In the genomic region with DNA sequence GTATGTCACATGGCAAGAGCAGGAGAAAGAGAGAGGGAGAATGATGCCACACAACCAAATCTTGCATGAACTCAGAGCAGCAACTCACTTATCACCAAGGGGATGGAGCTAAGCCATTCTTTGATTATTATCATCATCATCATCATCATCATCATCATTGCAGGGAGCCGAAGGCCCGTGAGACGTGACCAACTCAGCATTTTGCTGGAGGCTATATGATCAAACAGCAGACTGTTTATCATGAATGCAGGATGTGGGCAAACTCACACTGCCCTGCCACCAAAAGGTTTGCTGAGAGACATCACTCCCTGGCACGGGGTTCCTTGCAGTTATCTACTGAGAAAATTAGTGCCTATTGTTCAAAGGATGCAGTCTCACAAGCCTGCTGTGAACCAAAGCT, we compare ENCODE assay signal across 15 cellular contexts. TPM values are rescaled to one million over a fixed set of nuclear protein-coding genes. Genes with fewer than 3 reads are reported as not detected.
A peak's percentile ranks its signal among the peaks of the same experiment; 100 is the strongest.
DNase-seq lines count a peak whose midpoint lies in the region; ATAC-seq and TF ChIP-seq lines count a peak whose summit lies in the region.
"Had no signal": no experiment of that assay in that cellular context is flagged by ENCODE, and none has a peak within 500 bp of the region (broad histone marks: within the 10 kb centered on the region; RNA-seq: fewer than 3 reads in every experiment).

No MANE protein-coding gene starts in this region.

- H3F3A ChIP-seq in PC-9 (ENCODE audit: insufficient read depth, low read depth), result no peaks in the 10 kb centered on the region

- H3K36me3 ChIP-seq in PC-9 (ENCODE audit: low read depth), result no peaks in the 10 kb centered on the region
- H3K36me3 ChIP-seq: BLaER1 treated with 17β-estradiol and CSF1 and Interleukin-3, amounts not matched to agents 10 nM and 100 nM; SJSA1 had no signal

- H3K4me3 ChIP-seq in PC-9, result no peak overlapping the region
- H3K4me3 ChIP-seq: BLaER1 treated with 17β-estradiol and CSF1 and Interleukin-3, amounts not matched to agents 10 nM and 100 nM; SJSA1 had no signal

- H3K27ac ChIP-seq in PC-9, result no peak overlapping the region
- H3K27ac ChIP-seq: BLaER1 treated with 17β-estradiol and CSF1 and Interleukin-3, amounts not matched to agents 10 nM and 100 nM; SJSA1 had no signal

- H3K4me3 Mint-ChIP-seq in activated naive CD8-positive, alpha-beta T cell treated with anti-CD3 and anti-CD28 coated beads, Interleukin-2, amount 50 U/mL, for 24 hours, result no peak overlapping the region

- no peaks in the 10 kb centered on the region for H3K9me3 Mint-ChIP-seq in activated naive CD8-positive, alpha-beta T cell treated with anti-CD3 and anti-CD28 coated beads, Interleukin-2, amount 50 U/mL, for 24 hours

- no peaks in the 10 kb centered on the region for H4K20me1 ChIP-seq in PC-9 (ENCODE audit: insufficient read depth)
- H4K20me1 ChIP-seq: BLaER1 treated with 17β-estradiol and CSF1 and Interleukin-3, amounts not matched to agents 10 nM and 100 nM had no signal

- H3K27ac Mint-ChIP-seq in activated naive CD8-positive, alpha-beta T cell treated with anti-CD3 and anti-CD28 coated beads, Interleukin-2, amount 50 U/mL, for 24 hours, result peak overlapping the region; percentile 12

- BruUV-seq in PC-9 (replicated peaks; lab: Mats Ljungman, UMichigan), result no TSS peak

- no peaks in the 10 kb centered on the region for H3K9me3 ChIP-seq in PC-9 (ENCODE audit: insufficient read depth, low read depth)
- H3K9me3 ChIP-seq: BLaER1 treated with 17β-estradiol and CSF1 and Interleukin-3, amounts not matched to agents 10 nM and 100 nM; SJSA1 had no signal

- H2AFZ ChIP-seq in PC-9, result peak overlapping the region; percentile 33; the same call in 1 of the 2 replicates

- no peak for ATAC-seq in activated naive CD8-positive, alpha-beta T cell treated with anti-CD3 and anti-CD28 coated beads, Interleukin-2, amount 50 U/mL, for 24 hours
- ATAC-seq in HG02763 (IDR thresholded peaks at IDR 0.05; ENCODE audit: unreplicated experiment), result no peak

- DNase-seq in NCI-H146 (lab: John Stamatoyannopoulos, UW), result peak; percentile 71
- DNase-seq in NCI-H146 treated with DMSO at 0.1 percent for 48 hours (lab: John Stamatoyannopoulos, UW; ENCODE audit: unreplicated experiment), result no peak
- DNase-seq in COR-L47 (lab: John Stamatoyannopoulos, UW), result peak; percentile 88
- no peak for DNase-seq in PC-9
- no peak for DNase-seq in activated naive CD8-positive, alpha-beta T cell treated with anti-CD3 and anti-CD28 coated beads, Interleukin-2, amount 50 U/mL, for 24 hours
- DNase-seq in hypothalamus (lab: John Stamatoyannopoulos, UW), result no peak
- no peak for DNase-seq in Kasumi-1 (lab: John Stamatoyannopoulos, UW)
- DNase-seq: 8988T; activated CD4-positive, alpha-beta T cell treated with anti-CD3 and anti-CD28 coated beads, Interleukin-2, amount 50 U/mL, for 4 hours; DMS53; kidney; NCI-H1436 had no signal

- no peak overlapping the region for H3K4me2 ChIP-seq in PC-9
- H3K4me2 ChIP-seq: BLaER1 treated with 17β-estradiol and CSF1 and Interleukin-3, amounts not matched to agents 10 nM and 100 nM had no signal

- peaks cover 14% of the 10 kb centered on the region for H3K4me1 Mint-ChIP-seq in activated naive CD8-positive, alpha-beta T cell treated with anti-CD3 and anti-CD28 coated beads, Interleukin-2, amount 50 U/mL, for 24 hours

- POLR2A ChIA-PET in PC-9 (lab: Charles Lee; ENCODE audit: unreplicated experiment), result no interaction called here

- CTCF ChIA-PET in PC-9 (lab: Charles Lee), result no interaction called here

- no peaks in the 10 kb centered on the region for H3K27me3 ChIP-seq in PC-9 (ENCODE audit: insufficient read depth, low read depth)
- H3K27me3 ChIP-seq: BLaER1 treated with 17β-estradiol and CSF1 and Interleukin-3, amounts not matched to agents 10 nM and 100 nM; SJSA1 had no signal

- no peaks in the 10 kb centered on the region for H3K36me3 Mint-ChIP-seq in activated naive CD8-positive, alpha-beta T cell treated with anti-CD3 and anti-CD28 coated beads, Interleukin-2, amount 50 U/mL, for 24 hours (ENCODE audit: low read depth)

- H3K79me2 ChIP-seq in PC-9 (ENCODE audit: low read depth), result no peaks in the 10 kb centered on the region

- TF ChIP-seq CTCF in PC-9 (conservative IDR thresholded peaks at IDR 0.05), result no peak

- H3K4me1 ChIP-seq in PC-9 (replicated peaks; ENCODE audit: insufficient read depth), result no peaks in the 10 kb centered on the region
- H3K4me1 ChIP-seq: BLaER1 treated with 17β-estradiol and CSF1 and Interleukin-3, amounts not matched to agents 10 nM and 100 nM; SJSA1 had no signal

- H3K9me2 ChIP-seq in PC-9 (ENCODE audit: insufficient read depth), result no peaks in the 10 kb centered on the region

- peaks cover 2% of the 10 kb centered on the region for H3K27me3 Mint-ChIP-seq in activated naive CD8-positive, alpha-beta T cell treated with anti-CD3 and anti-CD28 coated beads, Interleukin-2, amount 50 U/mL, for 24 hours

- intact Hi-C loops in PC-9 (cut with micrococcal nuclease; ENCODE audit: unreplicated experiment), result no loop called here

RNA-seq across cellular contexts. Expression of a gene that starts 8.6 kb away (rescaled TPM):
- total RNA-seq in PC-9 (2021), result 8.5 and 11.3 TPM in 2 replicates

Comparison
In these comparisons a context has a peak if more than half of its experiments do, and no peak if none do; other contexts are left out.
1. DNase-seq: peak in NCI-H146 (single experiment) and COR-L47 (single experiment); none in NCI-H146 treated with DMSO at 0.1 percent for 48 hours (single experiment), PC-9 (0 of 2), activated naive CD8-positive, alpha-beta T cell treated with anti-CD3 and anti-CD28 coated beads, Interleukin-2, amount 50 U/mL, for 24 hours (single experiment), hypothalamus (0 of 51) and Kasumi-1 (0 of 2).